35 cellular contexts compared by ENCODE assay signal in the genomic region with DNA sequence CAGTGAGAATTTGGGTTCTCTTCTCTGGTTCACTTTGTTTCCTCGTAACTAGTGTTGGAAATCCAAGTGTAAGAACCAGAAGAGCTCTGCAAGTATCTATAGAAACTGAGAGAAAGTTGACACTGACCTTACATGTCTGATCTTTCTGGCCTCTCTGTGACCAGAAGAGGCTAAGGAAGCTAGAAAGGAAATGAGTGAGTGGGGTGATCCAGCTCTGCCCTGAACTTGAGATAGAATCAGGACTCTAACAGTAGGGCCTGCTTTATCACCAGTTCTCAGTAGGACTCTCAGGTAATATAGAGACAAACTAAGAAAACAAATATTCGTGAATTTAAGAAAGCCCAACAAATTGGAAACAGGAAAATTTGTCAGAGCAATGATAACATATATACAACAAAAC.
"Had no signal": no experiment of that assay in that cellular context is flagged by ENCODE, and none has a peak within 500 bp of the region (broad histone marks: within the 10 kb centered on the region; RNA-seq: fewer than 3 reads in every experiment).

No MANE protein-coding gene starts in this region.

- H3K27ac ChIP-seq: brain microvascular endothelial cell, Peyer's patch, RWPE1, WERI-Rb-1 had no signal

- H3K4me3 ChIP-seq: Peyer's patch had no signal

- ATAC-seq: activated CD8-positive, alpha-beta T cell treated with anti-CD3 and anti-CD28 coated beads for 36 hours; activated T-cell treated with anti-CD3 and anti-CD28 coated beads, Interleukin-2, amount 50 U/mL, for 72 hours; activated T-helper 17 cell treated with anti-CD3 and anti-CD28 coated beads, Interleukin-2, amount 50 U/mL, for 72 hours; PC-3; Right ventricle myocardium inferior; SK-N-SH treated with all-trans-retinoic acid at 6 μM for 48 hours had no signal

- H3K36me3 ChIP-seq: brain microvascular endothelial cell, Peyer's patch, WERI-Rb-1 had no signal

- DNase-seq: activated CD4-positive, alpha-beta T cell treated with anti-CD3 and anti-CD28 coated beads, Interleukin-2, amount 10 ng/mL, durations not matched to agents 24 days and 14 days; activated CD4-positive, alpha-beta T cell treated with anti-CD3 and anti-CD28 coated beads, Interleukin-2, amount 50 U/mL, for 4 hours; activated CD8-positive, alpha-beta T cell treated with anti-CD3 and anti-CD28 coated beads for 36 hours; activated effector memory CD4-positive, alpha-beta T cell treated with anti-CD3 and anti-CD28 coated beads, Interleukin-2, amount 50 U/mL, for 16 hours; activated naive CD4-positive, alpha-beta T cell; activated naive CD4-positive, alpha-beta T cell treated with anti-CD3 and anti-CD28 coated beads, Interleukin-2, amount 50 U/mL, for 16 hours; activated naive CD8-positive, alpha-beta T cell treated with anti-CD3 and anti-CD28 coated beads for 36 hours; activated T-cell treated with anti-CD3 and anti-CD28 coated beads, Interleukin-2, amount 50 U/mL, for 1 hour; activated T-cell treated with anti-CD3 and anti-CD28 coated beads, Interleukin-2, amount 50 U/mL, for 72 hours; amniotic stem cell; aorta; brain microvascular endothelial cell; NCI-H1048; NCI-H1105 treated with DMSO at 0.1 percent for 48 hours; NCI-H1436; NCI-H1694; NCI-H1930; NCI-H2081 treated with DMSO at 0.1 percent for 48 hours; NCI-H226; NCI-H446 treated with DMSO at 0.1 percent for 48 hours; NCI-H524; NCI-H69; NCI-H82; PC-3; Peyer's patch; SIG-M5; SW 1271; T-helper 1 cell; T-helper 2 cell; T-helper 9 cell; WERI-Rb-1 had no signal

- H3K9me3 ChIP-seq: Peyer's patch had no signal

- H3K27me3 ChIP-seq: brain microvascular endothelial cell, Peyer's patch had no signal

- H3K4me1 ChIP-seq: Peyer's patch had no signal
